ENCODE assay signal across 15 cellular contexts in the genomic region with DNA sequence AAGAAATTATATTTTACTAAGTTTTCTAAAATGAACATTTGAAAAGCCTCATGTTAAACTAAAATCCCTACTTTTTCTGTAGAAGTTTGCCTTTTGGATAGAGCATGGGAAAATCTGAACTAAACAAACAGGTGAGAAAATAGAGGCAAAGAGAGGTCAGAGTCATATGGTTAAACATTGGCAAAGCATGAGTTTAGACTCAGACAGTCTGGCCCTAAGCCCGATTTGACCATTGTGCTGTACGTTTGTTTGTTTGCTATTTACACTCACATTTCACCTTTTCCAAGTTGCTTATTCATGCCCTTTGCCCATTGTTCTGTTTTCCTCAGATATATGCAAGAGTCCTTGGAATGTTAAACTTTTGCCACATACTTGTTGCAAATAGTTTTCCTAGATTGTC.
DNase-seq lines count a peak whose midpoint lies in the region; ATAC-seq, FAIRE-seq and TF ChIP-seq lines count a peak whose summit lies in the region.
"Had no signal": no experiment of that assay in that cellular context is flagged by ENCODE, and none has a peak within 500 bp of the region (broad histone marks: within the 10 kb centered on the region; RNA-seq: fewer than 3 reads in every experiment).

No MANE protein-coding gene starts in this region.

- no peaks in the 10 kb centered on the region for H3K36me3 ChIP-seq in HEK293 (ENCODE audit: control insufficient read depth in 2 of 2, insufficient read depth in 1 of 2, low read length in 2 of 2)
- no peaks in the 10 kb centered on the region for H3K36me3 ChIP-seq in SJSA1
- H3K36me3 ChIP-seq in pancreas, result no peaks in the 10 kb centered on the region
- H3K36me3 ChIP-seq: adrenal gland, HAP-1 had no signal

- no peaks in the 10 kb centered on the region for H3K4me1 ChIP-seq in HEK293 (ENCODE audit: control insufficient read depth, insufficient read depth, low read length)
- peaks cover 6% of the 10 kb centered on the region; the same call in 1 of the 2 replicates for H3K4me1 ChIP-seq in SJSA1 (replicated peaks)
- H3K4me1 ChIP-seq in pancreas, result peaks cover 11 to 39% (median 30%) of the 10 kb centered on the region in 3 donors
- H3K4me1 ChIP-seq: adrenal gland had no signal

- CTCF ChIA-PET in HEK293 (lab: Yijun Ruan, JAX), result no interaction called here

- H3K9me3 ChIP-seq in HEK293 (ENCODE audit: control insufficient read depth, insufficient read depth, low read depth, low read length) (no peaks in the 10 kb centered on the region), SJSA1 (replicated peaks) (no peaks in the 10 kb centered on the region), pancreas (no peaks in the 10 kb centered on the region)
- H3K9me3 ChIP-seq: adrenal gland, HAP-1 had no signal

- DNase-seq in SJSA1 (ENCODE audit: low read depth in 1 of 2, low spot score in 2 of 2) (peak in 1 of 2 experiments; percentile 41), fibroblast of the aortic adventitia (ENCODE audit: low read depth) (peak; percentile 67), pancreas (peak in 4 of 6 donors; percentile 26 to 73 (median 29)), GDM1 (lab: John Stamatoyannopoulos, UW) (no peak), GM13976 (ENCODE audit: low spot score) (no peak)
- DNase-seq in activated CD4-positive, alpha-beta T cell treated with anti-CD3 and anti-CD28 coated beads, Interleukin-2, amount 50 U/mL, for 4 hours, result no peak
- no peak for DNase-seq in activated effector memory CD4-positive, alpha-beta T cell treated with Interleukin-2 at 50 U/mL for 16 hours
- DNase-seq: activated CD4-positive, alpha-beta memory T cell treated with anti-CD3 and anti-CD28 coated beads, Interleukin-2, amount 10 ng/mL, durations not matched to agents 7 days and 5 days; adrenal gland; DMS 273 treated with DMSO at 0.1 percent for 48 hours; NCI-H1105 treated with DMSO at 0.1 percent for 48 hours; NCI-H774; RPMI8226 had no signal

- H3K4me3 ChIP-seq in HEK293 (ENCODE audit: low read depth, low read length) (no peak overlapping the region), SJSA1 (no peak overlapping the region), fibroblast of the aortic adventitia (ENCODE audit: low read depth, low read length) (no peak overlapping the region), pancreas (no peak overlapping the region)
- H3K4me3 ChIP-seq: adrenal gland, HAP-1 had no signal

- TF ChIP-seq CTCF in HEK293 (tag by site-specific recombination; IDR thresholded peaks at IDR 0.05) (no peak), fibroblast of the aortic adventitia (IDR thresholded peaks at IDR 0.05; ENCODE audit: insufficient read depth, low read length) (no peak), pancreas (IDR thresholded peaks at IDR 0.05) (no peak), GM13976 (IDR thresholded peaks at IDR 0.05; ENCODE audit: borderline replicate concordance, control extremely low read depth, extremely low read depth, insufficient read depth, missing control alignments) (no peak)

- no peaks in the 10 kb centered on the region for H3K27me3 ChIP-seq in SJSA1 (replicated peaks)
- H3K27me3 ChIP-seq in pancreas, result no peaks in the 10 kb centered on the region
- H3K27me3 ChIP-seq: adrenal gland had no signal

- in situ Hi-C loops in GM13976 (cut with MboI; ENCODE audit: low sequenced_read_pairs, unreplicated experiment), result no loop called here

- no peak overlapping the region for H3K27ac ChIP-seq in HEK293 (ENCODE audit: extremely low read depth, low read depth, low read length)
- peak overlapping the region; percentile 47 for H3K27ac ChIP-seq in SJSA1
- peak overlapping the region in 3 of 4 donors; percentile 33 to 85 (median 62) for H3K27ac ChIP-seq in pancreas
- H3K27ac ChIP-seq: adrenal gland had no signal

- FAIRE-seq in pancreas (lab: Jason Lieb, UNC), result peak; percentile 26

- intact Hi-C loops in pancreas (cut with DNase I), result no loop called here

- POLR2A ChIA-PET in HEK293 (lab: Yijun Ruan, JAX), result no interaction called here

- ATAC-seq in pancreas, result peak; percentile 92 to 97 (median 96)

- WGBS in pancreas, 2 donors, result 4 to 6% methylated on average over 2 of the region's 2 CpGs

TF ChIP-seq in HEK293, 187 proteins besides CTCF, POLR2A, EP300 and RAD21:
- TF ChIP-seq, protein P1, sequence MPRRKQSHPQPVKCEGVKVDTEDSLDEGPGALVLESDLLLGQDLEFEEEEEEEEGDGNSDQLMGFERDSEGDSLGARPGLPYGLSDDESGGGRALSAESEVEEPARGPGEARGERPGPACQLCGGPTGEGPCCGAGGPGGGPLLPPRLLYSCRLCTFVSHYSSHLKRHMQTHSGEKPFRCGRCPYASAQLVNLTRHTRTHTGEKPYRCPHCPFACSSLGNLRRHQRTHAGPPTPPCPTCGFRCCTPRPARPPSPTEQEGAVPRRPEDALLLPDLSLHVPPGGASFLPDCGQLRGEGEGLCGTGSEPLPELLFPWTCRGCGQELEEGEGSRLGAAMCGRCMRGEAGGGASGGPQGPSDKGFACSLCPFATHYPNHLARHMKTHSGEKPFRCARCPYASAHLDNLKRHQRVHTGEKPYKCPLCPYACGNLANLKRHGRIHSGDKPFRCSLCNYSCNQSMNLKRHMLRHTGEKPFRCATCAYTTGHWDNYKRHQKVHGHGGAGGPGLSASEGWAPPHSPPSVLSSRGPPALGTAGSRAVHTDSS (tag by site-specific recombination; IDR thresholded peaks at IDR 0.05), result no peak
- TF ChIP-seq SCRT2 (tag by site-specific recombination; IDR thresholded peaks at IDR 0.05) (peak; percentile 49; the same call in 1 of the 2 replicates), ZFP69B (tag by site-specific recombination; IDR thresholded peaks at IDR 0.05) (no peak)
TF ChIP-seq in HEK293: peak in this region for 1.

Comparison
In these comparisons a context has a peak if more than half of its experiments do, and no peak if none do; other contexts are left out.
1. DNase-seq: peak in fibroblast of the aortic adventitia (single experiment) and pancreas (4 of 6); none in GDM1 (single experiment), GM13976 (single experiment), activated CD4-positive, alpha-beta T cell treated with anti-CD3 and anti-CD28 coated beads, Interleukin-2, amount 50 U/mL, for 4 hours (0 of 2) and activated effector memory CD4-positive, alpha-beta T cell treated with Interleukin-2 at 50 U/mL for 16 hours (single experiment).